In the genomic region with DNA sequence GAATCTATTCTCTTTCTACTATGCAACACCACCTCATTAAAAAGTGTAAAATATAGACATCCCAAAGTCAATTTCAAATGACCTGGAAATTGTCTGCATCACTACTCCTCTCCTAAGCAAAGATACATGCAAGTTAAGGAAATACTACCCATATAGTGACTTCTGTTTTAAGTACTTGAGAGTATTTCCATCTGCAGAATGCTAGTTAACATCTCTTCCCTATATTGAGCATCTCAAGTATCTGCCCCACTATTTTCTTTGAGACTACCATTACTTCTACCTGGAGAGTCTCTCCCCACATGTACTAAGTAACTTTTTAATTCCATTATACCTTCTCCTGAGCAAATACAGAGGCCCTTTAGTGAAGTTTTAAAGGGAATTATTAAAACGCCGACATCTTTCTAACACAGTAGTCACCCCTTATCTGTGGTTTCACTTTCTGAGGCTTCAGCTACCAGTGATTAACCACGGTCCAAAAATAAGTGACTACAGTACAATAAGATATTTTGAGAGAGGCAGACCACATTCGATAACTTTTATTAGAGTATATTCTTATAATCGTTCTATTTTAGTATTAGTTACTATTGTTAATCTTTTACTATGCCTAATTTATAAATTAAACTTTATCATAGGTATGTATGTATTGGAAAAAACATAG, we compare ENCODE assay signal across 18 cellular contexts. TPM values are rescaled to one million over a fixed set of nuclear protein-coding genes. Genes with fewer than 3 reads are reported as not detected.
DNase-seq lines count a peak whose midpoint lies in the region; ATAC-seq and TF ChIP-seq lines count a peak whose summit lies in the region.
"Had no signal": no experiment of that assay in that cellular context is flagged by ENCODE, and none has a peak within 500 bp of the region (broad histone marks: within the 10 kb centered on the region; RNA-seq: fewer than 3 reads in every experiment).

No MANE protein-coding gene starts in this region.

- CTCF ChIA-PET in OCI-LY7 (lab: Charles Lee; ENCODE audit: unreplicated experiment), result no interaction called here

- no peaks in the 10 kb centered on the region for H4K20me1 ChIP-seq in OCI-LY7 (ENCODE audit: insufficient read depth, low read length)

- H3K36me3 ChIP-seq in OCI-LY7 (ENCODE audit: insufficient read depth, low read length), result peaks cover 80% of the 10 kb centered on the region
- H3K36me3 ChIP-seq: ovary had no signal

- H2AFZ ChIP-seq in OCI-LY7 (ENCODE audit: low read length), result no peak overlapping the region

- H3K4me3 ChIP-seq in OCI-LY7 (ENCODE audit: low read depth, low read length, poor library complexity, severe bottlenecking), result no peak overlapping the region
- H3K4me3 ChIP-seq: A549, gastroesophageal sphincter, ovary had no signal

- POLR2A ChIA-PET in OCI-LY7 (lab: Charles Lee), result interaction anchor here (1.1 to 1.4 kb wide), 2 partner anchors 9 to 10 kb away, joined by 4 to 5 read pairs; no protein-coding TSS in a partner anchor

- no TSS peak for BruUV-seq in OCI-LY7 (replicated peaks; lab: Mats Ljungman, UMichigan)

- no peak overlapping the region for H3K27ac ChIP-seq in OCI-LY7 (ENCODE audit: low read depth, low read length, poor library complexity, severe bottlenecking)
- H3K27ac ChIP-seq: A549, gastroesophageal sphincter, ovary had no signal

- DNase-seq in left ventricle myocardium superior (no peak), left cardiac atrium (no peak), hepatic stellate cell (ENCODE audit: low spot score) (no peak), MV-4-11 (lab: John Stamatoyannopoulos, UW) (no peak), posterior vena cava (ENCODE audit: low spot score) (no peak), OCI-LY7 (ENCODE audit: low spot score) (no peak)
- DNase-seq: activated CD4-positive, alpha-beta T cell treated with anti-CD3 and anti-CD28 coated beads for 4 hours; cortex of kidney; H7; NCI-H446; ovary; SIG-M5; stimulated activated CD4-positive, alpha-beta T cell treated with anti-CD3 and anti-CD28 coated beads, Interleukin-2, amount 100 ng/mL, for 48 hours had no signal

- no peak overlapping the region for H3K4me2 ChIP-seq in OCI-LY7 (ENCODE audit: low read length)
- H3K4me2 ChIP-seq: A549 had no signal

- H3K9me3 ChIP-seq in OCI-LY7 (ENCODE audit: low read length), result no peaks in the 10 kb centered on the region
- H3K9me3 ChIP-seq: A549, gastroesophageal sphincter, ovary had no signal

- no peaks in the 10 kb centered on the region for H3K4me1 ChIP-seq in OCI-LY7 (ENCODE audit: insufficient read depth, low read length, poor library complexity, severe bottlenecking)
- H3K4me1 ChIP-seq: A549, gastroesophageal sphincter had no signal

- H3K9me2 ChIP-seq in OCI-LY7 (ENCODE audit: insufficient read depth, low read length), result no peaks in the 10 kb centered on the region

- H3K79me2 ChIP-seq in OCI-LY7 (ENCODE audit: insufficient read depth, low read depth, low read length), result peaks cover 9% of the 10 kb centered on the region; the same call in 1 of the 2 replicates

- intact Hi-C loops in left ventricle myocardium superior (cut with micrococcal nuclease), result no loop called here
- intact Hi-C loops in left cardiac atrium (cut with DNase I), result no loop called here
- intact Hi-C loops in posterior vena cava (cut with DNase I), result no loop called here
- intact Hi-C loops in OCI-LY7 (cut with micrococcal nuclease; ENCODE audit: unreplicated experiment), result no loop called here

- ATAC-seq in left ventricle myocardium superior (peak; percentile 43), left cardiac atrium (no peak), HG02610 (IDR thresholded peaks at IDR 0.05; ENCODE audit: unreplicated experiment) (peak; percentile 96), HG03432 (IDR thresholded peaks at IDR 0.05; ENCODE audit: unreplicated experiment) (peak; percentile 97)
- ATAC-seq: A549, gastroesophageal sphincter, left lobe of liver had no signal

- TF ChIP-seq CTCF in OCI-LY7 (conservative IDR thresholded peaks at IDR 0.05; ENCODE audit: low read length), result no peak

RNA-seq across cellular contexts. Expression of a gene that starts 21.8 kb away (rescaled TPM):
- 13.4 TPM for total RNA-seq in left ventricle myocardium superior
- 10 to 100 TPM; 13.7 to 14.7 TPM for total RNA-seq in left cardiac atrium
- 10 to 100 TPM; 18.5 to 19.1 TPM for total RNA-seq in posterior vena cava
- 11.6 and 16.2 TPM in 2 replicates for total RNA-seq in OCI-LY7 (2014; rRNA removed; shearing (Covaris generic))
- 20.0 and 22.2 TPM in 2 replicates for total RNA-seq in OCI-LY7 (2022)

Comparison
In these comparisons a context has a peak if more than half of its experiments do, and no peak if none do; other contexts are left out.
1. ATAC-seq: peak in left ventricle myocardium superior (single experiment), HG02610 (single experiment) and HG03432 (single experiment); none in left cardiac atrium (0 of 2).